ENCODE assay signal across 20 cellular contexts in genomic region chr20:48805286-48805685, GRCh38. TPM values are rescaled to one million over a fixed set of nuclear protein-coding genes. Genes with fewer than 3 reads are reported as not detected.
DNase-seq lines count a peak whose midpoint lies in the region; ATAC-seq, FAIRE-seq and TF ChIP-seq lines count a peak whose summit lies in the region.
"Had no signal": no experiment of that assay in that cellular context is flagged by ENCODE, and none has a peak within 500 bp of the region (broad histone marks: within the 10 kb centered on the region; RNA-seq: fewer than 3 reads in every experiment).

No MANE protein-coding gene starts in this region.

- POLR2A ChIA-PET in GM10248 (lab: Yijun Ruan, JAX): no interaction called here
- POLR2A ChIA-PET in A673 (lab: Charles Lee; ENCODE audit: low non-redundant PET): no interaction called here

- H3K36me3 Mint-ChIP-seq in natural killer cell: peaks cover 13% of the 10 kb centered on the region
- H3K36me3 Mint-ChIP-seq in natural killer cell treated with Interleukin-12 subunit alpha and Interleukin-12 subunit beta and Interleukin-15 and Interleukin-18, amount 100 ng/mL, for 72 hours: peaks cover 24% of the 10 kb centered on the region
- peaks cover 47% of the 10 kb centered on the region for H3K36me3 Mint-ChIP-seq in effector memory CD8-positive, alpha-beta T cell (ENCODE audit: insufficient read depth)
- peaks cover 38% of the 10 kb centered on the region for H3K36me3 Mint-ChIP-seq in memory B cell

- ATAC-seq in natural killer cell: peak in 2 of 3 donors; percentile 60 to 62
- ATAC-seq in natural killer cell treated with Interleukin-12 subunit alpha and Interleukin-12 subunit beta and Interleukin-15 and Interleukin-18, amount 100 ng/mL, for 72 hours: no peak
- no peak for ATAC-seq in effector memory CD8-positive, alpha-beta T cell (replicated peaks)
- ATAC-seq in memory B cell (ENCODE audit: low read depth): no peak
- ATAC-seq: SK-N-SH treated with all-trans-retinoic acid at 6 μM for 48 hours had no signal

- no peak overlapping the region for H3K4me3 ChIP-seq in A673 (ENCODE audit: low read depth, low read length, poor library complexity, severe bottlenecking)
- H3K4me3 ChIP-seq: MG63, Peyer's patch had no signal

- CTCF ChIA-PET in GM10248 (lab: Yijun Ruan, JAX): no interaction called here
- CTCF ChIA-PET in A673 (lab: Charles Lee): no interaction called here

- H3K4me3 Mint-ChIP-seq in natural killer cell: peak overlapping the region; percentile 67
- H3K4me3 Mint-ChIP-seq in natural killer cell treated with Interleukin-12 subunit alpha and Interleukin-12 subunit beta and Interleukin-15 and Interleukin-18, amount 100 ng/mL, for 72 hours: no peak overlapping the region
- H3K4me3 Mint-ChIP-seq in effector memory CD8-positive, alpha-beta T cell: peak overlapping the region; percentile 18 to 48
- no peak overlapping the region for H3K4me3 Mint-ChIP-seq in memory B cell

- H3K9me3 Mint-ChIP-seq in natural killer cell (peaks cover 0 to 2% of the 10 kb centered on the region in 2 donors), memory B cell (peaks cover 5% of the 10 kb centered on the region)
- peaks cover 7% of the 10 kb centered on the region for H3K9me3 Mint-ChIP-seq in natural killer cell treated with Interleukin-12 subunit alpha and Interleukin-12 subunit beta and Interleukin-15 and Interleukin-18, amount 100 ng/mL, for 72 hours
- no peaks in the 10 kb centered on the region for H3K9me3 Mint-ChIP-seq in effector memory CD8-positive, alpha-beta T cell

- FAIRE-seq in urothelium cell line (lab: Jason Lieb, UNC): peak; percentile 48

- peaks cover 22% of the 10 kb centered on the region for H3K9me3 ChIP-seq in A673 (ENCODE audit: low read depth, low read length, poor library complexity, severe bottlenecking)
- H3K9me3 ChIP-seq: Peyer's patch had no signal

- BruUV-seq in A673 (replicated peaks; lab: Mats Ljungman, UMichigan): no TSS peak

- H3K27me3 Mint-ChIP-seq in natural killer cell (ENCODE audit: low read depth in 2 of 2): no peaks in the 10 kb centered on the region
- no peaks in the 10 kb centered on the region for H3K27me3 Mint-ChIP-seq in natural killer cell treated with Interleukin-12 subunit alpha and Interleukin-12 subunit beta and Interleukin-15 and Interleukin-18, amount 100 ng/mL, for 72 hours
- H3K27me3 Mint-ChIP-seq in effector memory CD8-positive, alpha-beta T cell: no peaks in the 10 kb centered on the region
- no peaks in the 10 kb centered on the region for H3K27me3 Mint-ChIP-seq in memory B cell

- H3K36me3 ChIP-seq in A673 (ENCODE audit: insufficient read depth, low read length, poor library complexity, severe bottlenecking): peaks cover 34% of the 10 kb centered on the region
- H3K36me3 ChIP-seq: MG63, Peyer's patch had no signal

- peak overlapping the region; percentile 87 to 92 for H3K27ac Mint-ChIP-seq in natural killer cell
- peak overlapping the region in 1 of 2 donors; percentile 89 for H3K27ac Mint-ChIP-seq in natural killer cell treated with Interleukin-12 subunit alpha and Interleukin-12 subunit beta and Interleukin-15 and Interleukin-18, amount 100 ng/mL, for 72 hours
- peak overlapping the region; percentile 72 to 95 for H3K27ac Mint-ChIP-seq in effector memory CD8-positive, alpha-beta T cell
- peak overlapping the region; percentile 28 for H3K27ac Mint-ChIP-seq in memory B cell

- no peak overlapping the region for H3K27ac ChIP-seq in A673 (ENCODE audit: low read depth, low read length, poor library complexity, severe bottlenecking)
- H3K27ac ChIP-seq: Peyer's patch had no signal

- no peaks in the 10 kb centered on the region for H3K27me3 ChIP-seq in A673 (replicated peaks; ENCODE audit: insufficient read depth, low read depth, low read length, poor library complexity)
- H3K27me3 ChIP-seq: MG63, Peyer's patch had no signal

- intact Hi-C loops in natural killer cell (cut with micrococcal nuclease): loop anchor here (2.0 kb wide), 1 partner anchor 14 kb away; no protein-coding TSS in a partner anchor
- intact Hi-C loops in A673 (cut with micrococcal nuclease; ENCODE audit: unreplicated experiment): no loop called here

- H3K4me1 Mint-ChIP-seq in natural killer cell (peaks cover 86 to 100% of the 10 kb centered on the region in 2 donors), memory B cell (peaks cover 55% of the 10 kb centered on the region)
- peaks cover 76 to 78% of the 10 kb centered on the region in 2 donors for H3K4me1 Mint-ChIP-seq in natural killer cell treated with Interleukin-12 subunit alpha and Interleukin-12 subunit beta and Interleukin-15 and Interleukin-18, amount 100 ng/mL, for 72 hours (ENCODE audit: low read depth in 2 of 2)
- peaks cover 74 to 88% of the 10 kb centered on the region in 2 donors for H3K4me1 Mint-ChIP-seq in effector memory CD8-positive, alpha-beta T cell (ENCODE audit: low read depth in 2 of 2)

- TF ChIP-seq CTCF in natural killer cell (IDR thresholded peaks at IDR 0.05): no peak
- TF ChIP-seq CTCF in GM10248 (IDR thresholded peaks at IDR 0.05; ENCODE audit: control extremely low read depth, extremely low read depth, low read depth, missing control alignments): no peak
- no peak for TF ChIP-seq CTCF in A673 (conservative IDR thresholded peaks at IDR 0.05; ENCODE audit: low read depth, low read length)

- peaks cover 2% of the 10 kb centered on the region for H3K4me1 ChIP-seq in A673 (ENCODE audit: insufficient read depth, low read length, poor library complexity, severe bottlenecking)

- no peak for DNase-seq in natural killer cell
- DNase-seq in natural killer cell treated with Interleukin-12 subunit alpha and Interleukin-12 subunit beta and Interleukin-15 and Interleukin-18, amount 100 ng/mL, for 72 hours (ENCODE audit: low spot score): no peak
- no peak for DNase-seq in effector memory CD8-positive, alpha-beta T cell
- DNase-seq in memory B cell (ENCODE audit: low spot score in 2 of 2): no peak
- DNase-seq in urothelium cell line (ENCODE audit: low spot score): no peak
- DNase-seq in NCI-H1105 (lab: John Stamatoyannopoulos, UW): no peak
- DNase-seq in GM10248 (ENCODE audit: extremely low spot score): no peak
- DNase-seq in A673 (ENCODE audit: low spot score): no peak
- DNase-seq: Calu3, DMS53, HCEC 1CT, IMR-90, Karpas-422, MG63, NCI-H1092, NCI-H2081 treated with DMSO at 0.1 percent for 48 hours, NCI-H524, Peyer's patch, SHP77 had no signal

RNA-seq across cellular contexts. Expression of gene PREX1, which starts 22.5 kb away (rescaled TPM):
- total RNA-seq in natural killer cell: 100 to 1,000 TPM; 382 to 392 (median 389) TPM
- 100 to 1,000 TPM; 132 to 167 TPM for total RNA-seq in natural killer cell treated with Interleukin-12 subunit alpha and Interleukin-12 subunit beta and Interleukin-15 and Interleukin-18, amount 100 ng/mL, for 72 hours
- 145 and 174 TPM in 2 replicates for total RNA-seq in A673 (2021)

Comparison
In these comparisons a context has a peak if more than half of its experiments do, and no peak if none do; other contexts are left out.
1. ATAC-seq: peak in natural killer cell (2 of 3); none in natural killer cell treated with Interleukin-12 subunit alpha and Interleukin-12 subunit beta and Interleukin-15 and Interleukin-18, amount 100 ng/mL, for 72 hours (0 of 2), effector memory CD8-positive, alpha-beta T cell (single experiment) and memory B cell (single experiment).
2. H3K4me3 Mint-ChIP-seq: peak in natural killer cell (single experiment) and effector memory CD8-positive, alpha-beta T cell (2 of 2); none in natural killer cell treated with Interleukin-12 subunit alpha and Interleukin-12 subunit beta and Interleukin-15 and Interleukin-18, amount 100 ng/mL, for 72 hours (single experiment) and memory B cell (single experiment).